27 cellular contexts compared by ENCODE assay signal in genomic region chr14:103310576-103311095, GRCh38.
"Had no signal": no experiment of that assay in that cellular context is flagged by ENCODE, and none has a peak within 500 bp of the region (broad histone marks: within the 10 kb centered on the region; RNA-seq: fewer than 3 reads in every experiment).

No MANE protein-coding gene starts in this region.

- H2AFZ ChIP-seq: hepatocyte had no signal

- H3K36me3 Mint-ChIP-seq: activated naive CD8-positive, alpha-beta T cell; immature natural killer cell; WTC11 had no signal

- H3K9me3 ChIP-seq: adrenal gland, neutrophil, ovary, psoas muscle, upper lobe of left lung had no signal

- DNase-seq: activated naive CD4-positive, alpha-beta T cell; activated T-cell treated with anti-CD3 and anti-CD28 coated beads, Interleukin-2, amount 50 U/mL, for 1 hour; adrenal gland; cerebellar nuclear complex; effector CD8-positive, alpha-beta T cell; foreskin melanocyte; glutamatergic neuron; immature natural killer cell; kidney glomerular epithelial cell; mesendoderm; naive B cell; ovary; psoas muscle; stimulated activated CD4-positive, alpha-beta T cell treated with anti-CD3 and anti-CD28 coated beads, Interleukin-4, amount 100 ng/mL, for 24 hours; stimulated activated naive CD4-positive, alpha-beta T cell treated with Interleukin-2 at 50 U/mL for 16 hours; T-helper 9 cell had no signal

- H3K4me3 Mint-ChIP-seq: activated naive CD8-positive, alpha-beta T cell; dendritic cell treated with granulocyte-macrophage colony-stimulating factor and Interleukin-4, amounts not matched to agents 40 ng/mL and 50 ng/mL, for 4 days; immature natural killer cell; naive B cell; WTC11 had no signal

- H3K9me3 Mint-ChIP-seq: dendritic cell treated with granulocyte-macrophage colony-stimulating factor and Interleukin-4, amounts not matched to agents 40 ng/mL and 50 ng/mL, for 4 days; immature natural killer cell; WTC11 had no signal

- H3K27me3 ChIP-seq: adrenal gland, hepatocyte, neutrophil, ovary, right atrium auricular region, upper lobe of left lung had no signal

- H3K4me2 ChIP-seq: hepatocyte had no signal

- FAIRE-seq: astrocyte, bronchial epithelial cell, endothelial cell of umbilical vein had no signal

- H3K4me3 ChIP-seq: adrenal gland, hepatocyte, ovary, psoas muscle, right atrium auricular region, upper lobe of left lung had no signal

- H3K36me3 ChIP-seq: adrenal gland, neutrophil, ovary, right atrium auricular region, upper lobe of left lung had no signal

- H3K27ac ChIP-seq: adrenal gland, hepatocyte, neutrophil, ovary, psoas muscle, right atrium auricular region, upper lobe of left lung had no signal

- H3K27me3 Mint-ChIP-seq: activated naive CD8-positive, alpha-beta T cell had no signal

- H3K27ac Mint-ChIP-seq: activated naive CD8-positive, alpha-beta T cell; dendritic cell treated with granulocyte-macrophage colony-stimulating factor and Interleukin-4, amounts not matched to agents 40 ng/mL and 50 ng/mL, for 4 days; immature natural killer cell; naive B cell; WTC11 had no signal

- H3K4me1 ChIP-seq: right atrium auricular region had no signal

- ATAC-seq: esophagus mucosa, psoas muscle, WTC11 had no signal

- H3K79me2 ChIP-seq: hepatocyte had no signal

- H3K4me1 Mint-ChIP-seq: immature natural killer cell, naive B cell had no signal
